ENCODE assay signal across 17 cellular contexts in the genomic region with DNA sequence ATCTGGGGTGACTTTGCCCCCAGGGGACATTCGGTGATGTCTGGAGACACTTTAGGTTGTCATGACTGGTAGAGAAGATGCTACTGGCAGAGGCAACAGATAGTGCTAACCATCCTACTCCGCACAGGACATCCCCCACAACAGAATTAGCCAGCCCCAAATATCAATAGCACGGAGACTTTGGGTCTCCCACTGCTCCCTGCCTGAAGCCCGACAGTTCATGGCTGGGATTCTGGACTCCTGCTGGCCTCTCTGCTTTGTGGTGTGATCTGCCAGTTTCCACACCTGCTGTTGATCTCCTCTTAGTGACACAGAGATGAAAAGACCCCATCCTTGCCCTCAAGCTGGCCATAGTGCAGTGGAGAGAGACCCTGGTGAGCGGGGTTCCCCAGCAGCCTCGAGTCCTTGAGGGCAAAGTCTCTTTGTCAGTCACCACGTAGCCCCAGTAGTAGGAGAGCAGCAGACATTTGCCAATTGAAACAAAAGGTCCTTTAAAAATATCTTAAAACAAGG.
"Had no signal": no experiment of that assay in that cellular context is flagged by ENCODE, and none has a peak within 500 bp of the region (broad histone marks: within the 10 kb centered on the region; RNA-seq: fewer than 3 reads in every experiment).

No MANE protein-coding gene starts in this region.

- H3K27ac ChIP-seq: foreskin keratinocyte, right atrium auricular region, suprapubic skin, thyroid gland, vagina had no signal

- H3K27ac Mint-ChIP-seq: dendritic cell treated with granulocyte-macrophage colony-stimulating factor and Interleukin-4, amounts not matched to agents 40 ng/mL and 50 ng/mL, for 4 days; effector memory CD8-positive, alpha-beta T cell; stimulated activated effector memory CD8-positive, alpha-beta T cell treated with anti-CD3 and anti-CD28 coated beads, Interleukin-12 subunit alpha, Interleukin-12 subunit beta, amount 100 ng/mL, for 72 hours; type B pancreatic cell had no signal

- H3K27me3 ChIP-seq: foreskin keratinocyte, right atrium auricular region, suprapubic skin, thyroid gland, vagina had no signal

- H3K4me1 Mint-ChIP-seq: stimulated activated effector memory CD8-positive, alpha-beta T cell treated with anti-CD3 and anti-CD28 coated beads, Interleukin-12 subunit alpha, Interleukin-12 subunit beta, amount 100 ng/mL, for 72 hours had no signal

- ATAC-seq: effector memory CD8-positive, alpha-beta T cell; foreskin keratinocyte; left colon; left ventricle myocardium superior; mucosa of descending colon; naive thymus-derived CD8-positive, alpha-beta T cell; stimulated activated effector memory CD8-positive, alpha-beta T cell treated with anti-CD3 and anti-CD28 coated beads, Interleukin-12 subunit alpha, Interleukin-12 subunit beta, amount 100 ng/mL, for 72 hours; stimulated activated naive CD8-positive, alpha-beta T cell treated with anti-CD3 and anti-CD28 coated beads, Interleukin-15, Interleukin-2, amounts not matched to agents 100 U/mL and 50 U/mL, for 24 hours had no signal

- H3K4me3 ChIP-seq: mucosa of descending colon, right atrium auricular region, suprapubic skin, thyroid gland, vagina had no signal

- H3K36me3 Mint-ChIP-seq: naive thymus-derived CD8-positive, alpha-beta T cell; stimulated activated effector memory CD8-positive, alpha-beta T cell treated with anti-CD3 and anti-CD28 coated beads, Interleukin-12 subunit alpha, Interleukin-12 subunit beta, amount 100 ng/mL, for 72 hours; type B pancreatic cell had no signal

- H3K9me3 ChIP-seq: mucosa of descending colon, right atrium auricular region, suprapubic skin, thyroid gland, vagina had no signal

- H3K4me1 ChIP-seq: foreskin keratinocyte, right atrium auricular region, suprapubic skin, thyroid gland, vagina had no signal

- H3K9me3 Mint-ChIP-seq: dendritic cell treated with granulocyte-macrophage colony-stimulating factor and Interleukin-4, amounts not matched to agents 40 ng/mL and 50 ng/mL, for 4 days; effector memory CD8-positive, alpha-beta T cell; naive thymus-derived CD8-positive, alpha-beta T cell; stimulated activated effector memory CD8-positive, alpha-beta T cell treated with anti-CD3 and anti-CD28 coated beads, Interleukin-12 subunit alpha, Interleukin-12 subunit beta, amount 100 ng/mL, for 72 hours; type B pancreatic cell had no signal

- H3K4me3 Mint-ChIP-seq: dendritic cell treated with granulocyte-macrophage colony-stimulating factor and Interleukin-4, amounts not matched to agents 40 ng/mL and 50 ng/mL, for 4 days; effector memory CD8-positive, alpha-beta T cell; naive thymus-derived CD8-positive, alpha-beta T cell; stimulated activated effector memory CD8-positive, alpha-beta T cell treated with anti-CD3 and anti-CD28 coated beads, Interleukin-12 subunit alpha, Interleukin-12 subunit beta, amount 100 ng/mL, for 72 hours; type B pancreatic cell had no signal

- H3K36me3 ChIP-seq: right atrium auricular region, suprapubic skin, thyroid gland, vagina had no signal

- DNase-seq: effector memory CD8-positive, alpha-beta T cell; foreskin keratinocyte; left colon; left ventricle myocardium superior; mammary epithelial cell; mucosa of descending colon; naive thymus-derived CD8-positive, alpha-beta T cell; small intestine; stimulated activated CD4-positive, alpha-beta T cell treated with anti-CD3 and anti-CD28 coated beads, Interleukin-2, amount 100 ng/mL, for 48 hours; stimulated activated naive CD8-positive, alpha-beta T cell treated with anti-CD3 and anti-CD28 coated beads, Interleukin-15, Interleukin-2, amounts not matched to agents 100 U/mL and 50 U/mL, for 24 hours; thyroid gland had no signal
